In the genomic region with DNA sequence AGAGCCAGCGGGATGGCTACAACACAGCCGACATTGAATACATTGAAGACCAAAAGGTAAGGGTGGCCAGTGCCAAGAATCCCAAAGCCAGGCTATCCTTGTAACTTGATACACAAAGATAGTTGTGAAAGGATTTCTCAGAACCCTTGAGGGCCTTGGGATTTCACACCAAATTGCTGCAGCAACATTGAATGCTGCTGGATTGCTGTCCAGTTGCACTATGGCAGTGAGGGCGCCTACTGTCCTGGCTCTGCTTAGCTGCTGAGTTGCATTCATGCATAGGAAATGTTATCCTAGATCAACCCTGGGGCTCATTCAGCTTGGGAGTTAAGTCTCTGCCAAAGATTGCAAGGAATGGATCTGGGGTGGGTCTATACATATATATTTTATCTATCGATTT, we compare ENCODE assay signal across 25 cellular contexts. TPM values are rescaled to one million over a fixed set of nuclear protein-coding genes. Genes with fewer than 3 reads are reported as not detected.
"Had no signal": no experiment of that assay in that cellular context is flagged by ENCODE, and none has a peak within 500 bp of the region (broad histone marks: within the 10 kb centered on the region; RNA-seq: fewer than 3 reads in every experiment).

No MANE protein-coding gene starts in this region.

- DNase-seq: IMR-90; Kasumi-1; KG1; MV-4-11; NCI-H1048; NCI-H1105; NCI-H1417; NCI-H1436 treated with DMSO at 0.1 percent for 48 hours; NCI-H1694; NCI-H187 treated with DMSO at 0.1 percent for 48 hours; NCI-H2081; NCI-H2107; NCI-H2227 treated with DMSO at 0.1 percent for 48 hours; NCI-H524; NCI-H774; NK-92 treated with Interleukin-12 subunit alpha and Interleukin-12 subunit beta, amount 100 ng/mL, for 24 hours; SHP77 treated with DMSO at 0.1 percent for 48 hours; SJCRH30 had no signal

- H2AFZ ChIP-seq: PC-9 had no signal

- H3K27me3 ChIP-seq: SJCRH30 had no signal

- H3K9me3 ChIP-seq: SJCRH30 had no signal

- H3K4me2 ChIP-seq: PC-9 had no signal

- H3K4me3 ChIP-seq: PC-9, SJCRH30 had no signal

- H3K27ac ChIP-seq: SJCRH30 had no signal

RNA-seq across cellular contexts. Expression of gene LONRF3, which starts 38.7 kb away (rescaled TPM):
- total RNA-seq: IMR-90, OCI-LY7 had no signal
- polyA plus RNA-seq: IMR-90 had no signal

RNA-seq across cellular contexts. Expression of gene CT47C1, which starts 59.6 kb away (rescaled TPM):
- total RNA-seq: HepG2, HT-29, IMR-90, MCF 10A, NCI-H460, OCI-LY7, PC-9, Right ventricle myocardium inferior, SJCRH30 had no signal
- polyA plus RNA-seq: HepG2, IMR-90 had no signal
